27 cellular contexts compared by ENCODE assay signal in genomic region chr7:130972201-130972600, GRCh38.
DNase-seq lines count a peak whose midpoint lies in the region; ATAC-seq lines count a peak whose summit lies in the region.
"Had no signal": no experiment of that assay in that cellular context is flagged by ENCODE, and none has a peak within 500 bp of the region (broad histone marks: within the 10 kb centered on the region; RNA-seq: fewer than 3 reads in every experiment).

No MANE protein-coding gene starts in this region.

- H3K4me1 Mint-ChIP-seq in activated naive CD4-positive, alpha-beta T cell treated with anti-CD3 and anti-CD28 coated beads, Interleukin-2, amount 10 ng/mL, durations not matched to agents 7 days and 5 days = peaks cover 69% of the 10 kb centered on the region
- peaks cover 73% of the 10 kb centered on the region for H3K4me1 Mint-ChIP-seq in activated naive CD8-positive, alpha-beta T cell treated with anti-CD3 and anti-CD28 coated beads for 36 hours
- peaks cover 90% of the 10 kb centered on the region for H3K4me1 Mint-ChIP-seq in stimulated activated naive CD8-positive, alpha-beta T cell treated with anti-CD3 and anti-CD28 coated beads, Interleukin-15, amount 100 ng/mL, for 72 hours
- H3K4me1 Mint-ChIP-seq: endodermal cell had no signal

- in situ Hi-C loops in SK-MEL-5 (cut with HindIII; ENCODE audit: low pct_unique_long_range_greater_than_20kb, low sequenced_read_pairs) = no loop called here

- no peak for ATAC-seq in stimulated activated naive CD8-positive, alpha-beta T cell treated with anti-CD3 and anti-CD28 coated beads, Interleukin-15, amount 100 ng/mL, for 72 hours
- ATAC-seq: esophagus mucosa, heart left ventricle, K562, lower lobe of right lung, mucosa of descending colon, T-cell, upper lobe of right lung had no signal

- peak overlapping the region; percentile 2 for H3K27ac Mint-ChIP-seq in activated naive CD4-positive, alpha-beta T cell treated with anti-CD3 and anti-CD28 coated beads, Interleukin-2, amount 10 ng/mL, durations not matched to agents 7 days and 5 days
- peak overlapping the region; percentile 93 for H3K27ac Mint-ChIP-seq in activated naive CD8-positive, alpha-beta T cell treated with anti-CD3 and anti-CD28 coated beads for 36 hours
- H3K27ac Mint-ChIP-seq in stimulated activated naive CD8-positive, alpha-beta T cell treated with anti-CD3 and anti-CD28 coated beads, Interleukin-15, amount 100 ng/mL, for 72 hours = peak overlapping the region in 1 of 2 donors; percentile 89
- H3K27ac Mint-ChIP-seq: endodermal cell had no signal

- no peak for DNase-seq in activated naive CD4-positive, alpha-beta T cell treated with anti-CD3 and anti-CD28 coated beads, Interleukin-2, amount 10 ng/mL, durations not matched to agents 7 days and 5 days
- DNase-seq in activated naive CD4-positive, alpha-beta T cell treated with anti-CD3 and anti-CD28 coated beads, Interleukin-2, amount 50 U/mL, for 16 hours = no peak
- peak; percentile 61 for DNase-seq in SK-MEL-5 (ENCODE audit: low read depth, low spot score)
- no peak for DNase-seq in activated naive CD8-positive, alpha-beta T cell treated with anti-CD3 and anti-CD28 coated beads for 36 hours
- no peak for DNase-seq in stimulated activated naive CD8-positive, alpha-beta T cell treated with anti-CD3 and anti-CD28 coated beads, Interleukin-15, amount 100 ng/mL, for 72 hours
- no peak for DNase-seq in NCI-H226
- no peak for DNase-seq in 8988T
- DNase-seq: activated CD4-positive, alpha-beta T cell treated with anti-CD3 and anti-CD28 coated beads for 1 hour; activated gamma-delta T cell treated with Interleukin-2 at 50 U/mL for 16 hours; endodermal cell; foreskin fibroblast; heart left ventricle; lower lobe of right lung; MG63; mucosa of descending colon; NCI-H1105 treated with DMSO at 0.1 percent for 48 hours; NCI-H2029 treated with DMSO at 0.1 percent for 48 hours; NCI-H2227 treated with DMSO at 0.1 percent for 48 hours; ovary; SJCRH30; small intestine; stimulated activated CD8-positive, alpha-beta memory T cell treated with anti-CD3 and anti-CD28 coated beads, Interleukin-4, amount 100 ng/mL, for 48 hours; substantia nigra; T-cell; upper lobe of right lung had no signal

- H3K9me3 Mint-ChIP-seq in activated naive CD4-positive, alpha-beta T cell treated with anti-CD3 and anti-CD28 coated beads, Interleukin-2, amount 10 ng/mL, durations not matched to agents 7 days and 5 days = peaks cover 32% of the 10 kb centered on the region
- peaks cover 24% of the 10 kb centered on the region for H3K9me3 Mint-ChIP-seq in activated naive CD8-positive, alpha-beta T cell treated with anti-CD3 and anti-CD28 coated beads for 36 hours
- peaks cover 23 to 37% of the 10 kb centered on the region in 2 donors for H3K9me3 Mint-ChIP-seq in stimulated activated naive CD8-positive, alpha-beta T cell treated with anti-CD3 and anti-CD28 coated beads, Interleukin-15, amount 100 ng/mL, for 72 hours

- no peak overlapping the region for H3K4me3 Mint-ChIP-seq in activated naive CD4-positive, alpha-beta T cell treated with anti-CD3 and anti-CD28 coated beads, Interleukin-2, amount 10 ng/mL, durations not matched to agents 7 days and 5 days
- peak overlapping the region; percentile 46 for H3K4me3 Mint-ChIP-seq in activated naive CD8-positive, alpha-beta T cell treated with anti-CD3 and anti-CD28 coated beads for 36 hours
- H3K4me3 Mint-ChIP-seq in stimulated activated naive CD8-positive, alpha-beta T cell treated with anti-CD3 and anti-CD28 coated beads, Interleukin-15, amount 100 ng/mL, for 72 hours = peak overlapping the region; percentile 50 to 53
- H3K4me3 Mint-ChIP-seq: endodermal cell, T-cell had no signal

- H3K27me3 Mint-ChIP-seq in activated naive CD4-positive, alpha-beta T cell treated with anti-CD3 and anti-CD28 coated beads, Interleukin-2, amount 10 ng/mL, durations not matched to agents 7 days and 5 days = no peaks in the 10 kb centered on the region
- no peaks in the 10 kb centered on the region for H3K27me3 Mint-ChIP-seq in activated naive CD8-positive, alpha-beta T cell treated with anti-CD3 and anti-CD28 coated beads for 36 hours
- no peaks in the 10 kb centered on the region for H3K27me3 Mint-ChIP-seq in stimulated activated naive CD8-positive, alpha-beta T cell treated with anti-CD3 and anti-CD28 coated beads, Interleukin-15, amount 100 ng/mL, for 72 hours
- H3K27me3 Mint-ChIP-seq: T-cell had no signal

- CTCF ChIA-PET in activated naive CD4-positive, alpha-beta T cell treated with anti-CD3 and anti-CD28 coated beads, Interleukin-2, amount 10 ng/mL, durations not matched to agents 7 days and 5 days (lab: Charles Lee) = interaction anchor here (1.3 to 2.9 kb wide), 2 partner anchors 9 to 13 kb away, joined by 3 to 30 read pairs; no protein-coding TSS in a partner anchor

- peaks cover 46% of the 10 kb centered on the region for H3K36me3 Mint-ChIP-seq in activated naive CD4-positive, alpha-beta T cell treated with anti-CD3 and anti-CD28 coated beads, Interleukin-2, amount 10 ng/mL, durations not matched to agents 7 days and 5 days
- H3K36me3 Mint-ChIP-seq in activated naive CD8-positive, alpha-beta T cell treated with anti-CD3 and anti-CD28 coated beads for 36 hours = peaks cover 64% of the 10 kb centered on the region
